ENCODE assay signal across 1 cellular context in genomic region chr14:81245771-81246170, GRCh38.
TF ChIP-seq lines count a peak whose summit lies in the region.

No MANE protein-coding gene starts in this region.

TF ChIP-seq in SK-N-SH treated with all-trans-retinoic acid at 6 μM for 48 hours, 23 proteins besides CTCF, POLR2A, EP300 and RAD21 (continued from another document):
- TF ChIP-seq TSHZ2 (CRISPR knock-in tag; IDR thresholded peaks at IDR 0.05) (no peak), ESRRG (CRISPR knock-in tag; IDR thresholded peaks at IDR 0.05) (no peak), PPARA (CRISPR knock-in tag; IDR thresholded peaks at IDR 0.05; ENCODE audit: borderline replicate concordance) (no peak), ZFP3 (CRISPR knock-in tag; IDR thresholded peaks at IDR 0.05) (no peak), ARNTL (CRISPR knock-in tag; IDR thresholded peaks at IDR 0.05; ENCODE audit: borderline replicate concordance, low read depth) (no peak), POU6F1 (CRISPR knock-in tag; IDR thresholded peaks at IDR 0.05; ENCODE audit: borderline replicate concordance, low read depth) (no peak), ZC3H10 (CRISPR knock-in tag; IDR thresholded peaks at IDR 0.05) (no peak), TCF4 (CRISPR knock-in tag; IDR thresholded peaks at IDR 0.05; ENCODE audit: borderline replicate concordance) (no peak), SNAI2 (CRISPR knock-in tag; IDR thresholded peaks at IDR 0.05) (no peak), GLIS3 (CRISPR knock-in tag; IDR thresholded peaks at IDR 0.05) (no peak)
- TF ChIP-seq, protein P1, sequence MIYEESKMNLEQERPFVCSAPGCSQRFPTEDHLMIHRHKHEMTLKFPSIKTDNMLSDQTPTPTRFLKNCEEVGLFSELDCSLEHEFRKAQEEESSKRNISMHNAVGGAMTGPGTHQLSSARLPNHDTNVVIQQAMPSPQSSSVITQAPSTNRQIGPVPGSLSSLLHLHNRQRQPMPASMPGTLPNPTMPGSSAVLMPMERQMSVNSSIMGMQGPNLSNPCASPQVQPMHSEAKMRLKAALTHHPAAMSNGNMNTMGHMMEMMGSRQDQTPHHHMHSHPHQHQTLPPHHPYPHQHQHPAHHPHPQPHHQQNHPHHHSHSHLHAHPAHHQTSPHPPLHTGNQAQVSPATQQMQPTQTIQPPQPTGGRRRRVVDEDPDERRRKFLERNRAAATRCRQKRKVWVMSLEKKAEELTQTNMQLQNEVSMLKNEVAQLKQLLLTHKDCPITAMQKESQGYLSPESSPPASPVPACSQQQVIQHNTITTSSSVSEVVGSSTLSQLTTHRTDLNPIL (CRISPR knock-in tag; IDR thresholded peaks at IDR 0.05; ENCODE audit: low read depth): no peak
